ENCODE assay signal across 8 cellular contexts in genomic region chr1:170670751-170671628, GRCh38. TPM values are rescaled to one million over a fixed set of nuclear protein-coding genes. Genes with fewer than 3 reads are reported as not detected.
DNase-seq lines count a peak whose midpoint lies in the region; ATAC-seq and TF ChIP-seq lines count a peak whose summit lies in the region.

No MANE protein-coding gene starts in this region.

- no peak overlapping the region for H3K27ac ChIP-seq in right lobe of liver
- peak overlapping the region in 3 of 4 donors; percentile 49 to 93 (median 73) for H3K27ac ChIP-seq in tibial nerve

- peak; percentile 81 for TF ChIP-seq CTCF in cardiac fibroblast (IDR thresholded peaks at IDR 0.05; ENCODE audit: low read depth, low read length)
- TF ChIP-seq CTCF in right lobe of liver (IDR thresholded peaks at IDR 0.05), result peak; percentile 16 to 46 (median 40)
- TF ChIP-seq CTCF in tibial nerve (IDR thresholded peaks at IDR 0.05), result peak; percentile 34 to 72 (median 63)

- peak; percentile 68 for DNase-seq in activated effector memory CD4-positive, alpha-beta T cell treated with anti-CD3 and anti-CD28 coated beads, Interleukin-2, amount 50 U/mL, for 16 hours
- DNase-seq in activated effector memory CD4-positive, alpha-beta T cell treated with Interleukin-2 at 50 U/mL for 16 hours, result no peak
- DNase-seq in cardiac fibroblast (ENCODE audit: low read depth in 2 of 2), result peak; percentile 68 to 70
- DNase-seq in right lobe of liver, result no peak
- peak in 1 of 2 donors; percentile 62 for DNase-seq in tibial nerve (ENCODE audit: low spot score in 2 of 2)
- no peak for DNase-seq in NOMO-1 treated with dmso at 0.1 percent for 144 hours (lab: John Stamatoyannopoulos, UW; ENCODE audit: unreplicated experiment)
- no peak for DNase-seq in activated CD8-positive, alpha-beta memory T cell treated with anti-CD3 and anti-CD28 coated beads for 24 hours
- DNase-seq in HT-29 (ENCODE audit: low spot score), result no peak

- H3K9me3 ChIP-seq in right lobe of liver (no peaks in the 10 kb centered on the region), tibial nerve (no peaks in the 10 kb centered on the region)

- H3K36me3 ChIP-seq in right lobe of liver, result no peaks in the 10 kb centered on the region
- H3K36me3 ChIP-seq in tibial nerve, result no peaks in the 10 kb centered on the region

- TF ChIP-seq POLR2A in right lobe of liver (IDR thresholded peaks at IDR 0.05), result no peak
- TF ChIP-seq POLR2A in tibial nerve (IDR thresholded peaks at IDR 0.05), result no peak

- H3K27me3 ChIP-seq in right lobe of liver (peaks cover 0 to 28% of the 10 kb centered on the region in 2 donors), tibial nerve (peaks cover 0 to 48% of the 10 kb centered on the region in 2 donors)

- peak overlapping the region in 1 of 2 donors; percentile 21 for H3K4me3 ChIP-seq in cardiac fibroblast (replicated peaks in 1 of 2; ENCODE audit: low read depth in 2 of 2, low read length in 2 of 2)
- H3K4me3 ChIP-seq in right lobe of liver, result no peak overlapping the region
- peak overlapping the region in 1 of 4 donors; percentile 26 for H3K4me3 ChIP-seq in tibial nerve

- TF ChIP-seq EP300 in tibial nerve (IDR thresholded peaks at IDR 0.05), result peak in 1 of 2 donors; percentile 54

- H3K4me1 ChIP-seq in right lobe of liver, result peaks cover 0 to 7% (median 0%) of the 10 kb centered on the region in 4 donors
- H3K4me1 ChIP-seq in tibial nerve, result peaks cover 0 to 52% (median 0%) of the 10 kb centered on the region in 4 donors

- 6% methylated on average over 25 of the region's 29 CpGs for WGBS in right lobe of liver (ENCODE audit: insufficient coverage, low coverage, low lambda C conversion rate, missing lambda C conversion rate)
- 23 to 25% methylated on average over 29 of the region's 29 CpGs for WGBS in tibial nerve, 2 donors

- ATAC-seq in right lobe of liver, result peak in 3 of 4 donors; percentile 37 to 46 (median 38)

- intact Hi-C loops in right lobe of liver (cut with DNase I), result no loop called here

RNA-seq across cellular contexts. Expression of gene PRRX1, which starts 7.1 kb away (rescaled TPM):
- total RNA-seq in right lobe of liver (under 1 TPM; 0.05 to 0.55 (median 0.18) TPM), tibial nerve (10 to 100 TPM; 55.5 to 97.5 (median 66.2) TPM)
- total RNA-seq in HT-29 (2014; rRNA removed; shearing (Covaris generic)), result not detected in 2 replicates

Comparison
In these comparisons a context has a peak if more than half of its experiments do, and no peak if none do; other contexts are left out.
1. DNase-seq: peak in activated effector memory CD4-positive, alpha-beta T cell treated with anti-CD3 and anti-CD28 coated beads, Interleukin-2, amount 50 U/mL, for 16 hours (single experiment) and cardiac fibroblast (2 of 2); none in activated effector memory CD4-positive, alpha-beta T cell treated with Interleukin-2 at 50 U/mL for 16 hours (single experiment), right lobe of liver (0 of 3), NOMO-1 treated with dmso at 0.1 percent for 144 hours (single experiment), activated CD8-positive, alpha-beta memory T cell treated with anti-CD3 and anti-CD28 coated beads for 24 hours (single experiment) and HT-29 (single experiment).
2. H3K27ac ChIP-seq: peak in tibial nerve (3 of 4); none in right lobe of liver (0 of 3).
3. RNA of gene PRRX1, which starts 7.1 kb away (total RNA-seq): 55.5 to 97.5 TPM in tibial nerve; 0.05 to 0.55 TPM in right lobe of liver and not detected in HT-29; every median in the first group is over 10 times any median in the second.
4. Peak in every context shown above with its lines, with median percentiles within 50 percentile points of each other: CTCF ChIP-seq.